Comparison of ENCODE assay signal across 22 cellular contexts in the genomic region with DNA sequence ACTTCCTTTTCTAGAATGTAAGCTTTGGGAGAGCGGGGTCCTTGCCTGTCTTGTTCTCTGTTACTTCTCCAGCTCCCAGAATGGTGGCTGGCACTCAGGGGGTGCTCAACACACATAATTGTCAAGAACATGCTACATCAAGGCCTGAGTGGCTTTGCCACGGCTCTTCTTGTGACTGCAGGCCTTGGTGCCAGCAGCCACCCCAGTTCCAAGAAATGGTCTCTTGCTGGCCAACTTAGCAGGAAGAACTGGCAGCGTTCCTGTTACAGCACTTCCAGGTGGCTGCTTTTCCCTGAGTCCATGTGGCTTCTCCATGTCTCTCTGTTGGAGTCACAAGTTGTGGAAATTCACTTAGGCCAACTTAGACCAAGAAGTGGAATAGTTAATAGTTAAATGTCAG. TPM values are rescaled to one million over a fixed set of nuclear protein-coding genes. Genes with fewer than 3 reads are reported as not detected.
DNase-seq lines count a peak whose midpoint lies in the region; ATAC-seq, FAIRE-seq and TF ChIP-seq lines count a peak whose summit lies in the region.
"Had no signal": no experiment of that assay in that cellular context is flagged by ENCODE, and none has a peak within 500 bp of the region (broad histone marks: within the 10 kb centered on the region; RNA-seq: fewer than 3 reads in every experiment).

No MANE protein-coding gene starts in this region.

- H3K9me3 Mint-ChIP-seq in naive B cell = no peaks in the 10 kb centered on the region
- H3K9me3 Mint-ChIP-seq: CD4-positive, alpha-beta memory T cell; IgD-negative memory B cell had no signal

- H3K27me3 Mint-ChIP-seq in naive B cell = no peaks in the 10 kb centered on the region
- H3K27me3 Mint-ChIP-seq: CD4-positive, alpha-beta memory T cell; IgD-negative memory B cell had no signal

- BruUV-seq in GM12878 (replicated peaks; lab: Mats Ljungman, UMichigan) = TSS peak; percentile 7

- peaks cover 34% of the 10 kb centered on the region for H3K4me1 ChIP-seq in GM12878 (ENCODE audit: control insufficient read depth, insufficient read depth, low read length)
- H3K4me1 ChIP-seq in thyroid gland = no peaks in the 10 kb centered on the region
- H3K4me1 ChIP-seq: BE2C had no signal

- TF ChIP-seq RAD21 in GM12878 (IDR thresholded peaks at IDR 0.05; ENCODE audit: insufficient read depth, low read depth, low read length) = no peak

- in situ Hi-C loops in G401 (cut with HindIII; ENCODE audit: low sequenced_read_pairs) (no loop called here), GM12878 (cut with MboI) (loop anchor here (25.0 kb wide), 1 partner anchor 1165 kb away; no protein-coding TSS in a partner anchor)

- CTCF ChIA-PET in GM12878 (lab: Yijun Ruan, JAX) = interaction anchor here (0.7 to 1.4 kb wide), 3 partner anchors 10 to 68 kb away, joined by 3 to 4 read pairs (median 3); no protein-coding TSS in a partner anchor

- H3K9me3 ChIP-seq in GM12878 (replicated peaks; ENCODE audit: control insufficient read depth, insufficient read depth, low read length) (no peaks in the 10 kb centered on the region), thyroid gland (no peaks in the 10 kb centered on the region)
- H3K9me3 ChIP-seq: BE2C had no signal

- H3K27ac ChIP-seq in GM12878 (ENCODE audit: control insufficient read depth, insufficient read depth) (peak overlapping the region; percentile 11; the same call in 1 of the 2 replicates), thyroid gland (no peak overlapping the region)
- H3K27ac ChIP-seq: HL-60 had no signal

- TF ChIP-seq CTCF in GM12878 (IDR thresholded peaks at IDR 0.05 in 2 of 3, conservative IDR thresholded peaks at IDR 0.05 in 1 of 3; ENCODE audit: control insufficient read depth in 2 of 3, extremely low read depth in 1 of 3, insufficient read depth in 1 of 3, low read depth in 3 of 3, low read length in 3 of 3) (no peak), thyroid gland (IDR thresholded peaks at IDR 0.05) (no peak)

- H4K20me1 ChIP-seq in GM12878 (ENCODE audit: control insufficient read depth, insufficient read depth) = no peaks in the 10 kb centered on the region

- no peak for FAIRE-seq in GM12878 (lab: Jason Lieb, UNC)
- FAIRE-seq: GM18507, HTR-8/SVneo had no signal

- no peak for ATAC-seq in GM12878
- no peak for ATAC-seq in naive B cell (ENCODE audit: low read depth in 2 of 2)
- ATAC-seq in GM18873 (IDR thresholded peaks at IDR 0.05; ENCODE audit: low FRiP score, unreplicated experiment) = no peak
- no peak for ATAC-seq in HG03039 (IDR thresholded peaks at IDR 0.05; ENCODE audit: unreplicated experiment)

- H3K27me3 ChIP-seq in GM12878 (replicated peaks in 1 of 2; ENCODE audit: control insufficient read depth in 2 of 2, insufficient read depth in 2 of 2, low read length in 1 of 2) (no peaks in the 10 kb centered on the region), thyroid gland (no peaks in the 10 kb centered on the region)
- H3K27me3 ChIP-seq: BE2C had no signal

- 95% methylated on average over 3 of the region's 3 CpGs for WGBS in GM12878 (ENCODE audit: insufficient coverage, insufficient replicate concordance, low lambda C conversion rate, missing lambda C conversion rate)
- WGBS in thyroid gland, 2 donors = 52 to 67% methylated on average over 3 of the region's 3 CpGs

- TF ChIP-seq POLR2A in GM12878 (IDR thresholded peaks at IDR 0.05; ENCODE audit: low read depth, low read length) (no peak), thyroid gland (IDR thresholded peaks at IDR 0.05) (no peak)

- H3K36me3 ChIP-seq in GM12878 (ENCODE audit: control insufficient read depth in 2 of 2, insufficient read depth in 2 of 2, low read length in 1 of 2) (peaks cover 10 to 15% of the 10 kb centered on the region in 2 experiments), thyroid gland (no peaks in the 10 kb centered on the region)
- H3K36me3 ChIP-seq: BE2C had no signal

- no peak overlapping the region for H2AFZ ChIP-seq in GM12878 (ENCODE audit: control insufficient read depth, low read depth, low read length)

- no peak overlapping the region for H3K9ac ChIP-seq in GM12878 (ENCODE audit: control insufficient read depth, insufficient read depth, low read length)

- H3K36me3 Mint-ChIP-seq in naive B cell = peaks cover 0 to 4% of the 10 kb centered on the region in 2 donors
- H3K36me3 Mint-ChIP-seq: IgD-negative memory B cell had no signal

- H3K27ac Mint-ChIP-seq in naive B cell = peak overlapping the region in 3 of 6 donors; percentile 5 to 94 (median 56)

- H3K79me2 ChIP-seq in GM12878 (ENCODE audit: control insufficient read depth, insufficient read depth, low read length) = peaks cover 70% of the 10 kb centered on the region

- no peak for TF ChIP-seq EP300 in GM12878 (IDR thresholded peaks at IDR 0.05; ENCODE audit: borderline replicate concordance in 1 of 2, control insufficient read depth in 1 of 2, low read depth in 2 of 2, low read length in 2 of 2)

- H3K4me3 ChIP-seq in GM12878 (no peak overlapping the region), thyroid gland (replicated peaks in 1 of 3) (no peak overlapping the region)

- intact Hi-C loops in GM12878 (cut with micrococcal nuclease; ENCODE audit: unreplicated experiment) (no loop called here), thyroid gland (cut with DNase I) (no loop called here)

- POLR2A ChIA-PET in GM12878 (lab: Charles Lee) = interaction anchor here (0.7 kb wide), 1 partner anchor 31 kb away, joined by 3 read pairs; no protein-coding TSS in a partner anchor

- H3K4me1 Mint-ChIP-seq in naive B cell = peaks cover 65 to 91% (median 80%) of the 10 kb centered on the region in 3 donors

- H3K4me2 ChIP-seq in GM12878 (ENCODE audit: control insufficient read depth, insufficient read depth) = no peak overlapping the region

- RAD21 ChIA-PET in GM12878 (lab: Charles Lee; ENCODE audit: unreplicated experiment) = interaction anchor here (1.6 to 2.9 kb wide), 3 partner anchors 8 to 138 kb away, joined by 5 to 8 read pairs (median 8); no protein-coding TSS in a partner anchor

- peak; percentile 38 for DNase-seq in Ammon's horn (ENCODE audit: low spot score)
- peak; percentile 96 for DNase-seq in G401 (ENCODE audit: low spot score)
- no peak for DNase-seq in GM12878 (ENCODE audit: low read depth, low spot score)
- DNase-seq in naive B cell = no peak
- no peak for DNase-seq in thyroid gland
- DNase-seq: BE2C; Calu3; CD4-positive, alpha-beta memory T cell; HCEC 1CT; Kasumi-1; MM.1S; NCI-H1092 treated with DMSO at 0.1 percent for 48 hours; NCI-H1694; NCI-H226; NCI-H526 treated with DMSO at 0.1 percent for 48 hours; SHP77 had no signal

- SMC1A ChIA-PET in GM12878 (lab: Charles Lee; ENCODE audit: uncharacterized antibody, unreplicated experiment) = interaction anchor here (0.6 to 30.6 kb wide), 5 partner anchors 10 to 139 kb away, joined by 3 to 468 read pairs (median 27); no protein-coding TSS in a partner anchor

- peak overlapping the region in 6 of 8 donors; percentile 12 to 61 (median 43) for H3K4me3 Mint-ChIP-seq in naive B cell
- H3K4me3 Mint-ChIP-seq: CD4-positive, alpha-beta memory T cell had no signal

TF ChIP-seq in GM12878, 131 proteins besides CTCF, POLR2A, EP300 and RAD21 (continues in another document):
- TF ChIP-seq PRDM15 (CRISPR knock-in tag; IDR thresholded peaks at IDR 0.05) = no peak

RNA-seq across cellular contexts. Expression of gene PRKCB, which starts 36.1 kb away (rescaled TPM):
- not detected in 2 replicates for total RNA-seq in G401 (2014; rRNA removed; shearing (Covaris generic))
- 650 and 657 TPM in 2 replicates for total RNA-seq in GM12878 (2013; cell fraction: nucleolus; rRNA removed)
- total RNA-seq in GM12878 (2014; rRNA removed) = 106 and 118 TPM in 2 replicates
- total RNA-seq in GM12878 (2014; rRNA removed; fragmentation: Illumina TruSeq; extraction: Trizol) = 117 and 119 TPM in 2 replicates
- total RNA-seq in GM12878 (2021) = 148 and 158 TPM in 2 replicates
- 86.6 TPM for polyA plus RNA-seq in GM12878 (2011; ENCODE audit: low read depth)
- polyA plus RNA-seq in GM12878 (2011; rRNA removed) = 134 and 135 TPM in 2 replicates
- polyA plus RNA-seq in GM12878 (2011; cell fraction: cytosol; rRNA removed) = 105 and 107 TPM in 2 replicates
- 96.5 and 127 TPM in 2 replicates for polyA plus RNA-seq in GM12878 (2011; cell fraction: nucleus; rRNA removed)
- polyA plus RNA-seq in GM12878 (2012) = 126 and 129 TPM in 2 replicates
- polyA plus RNA-seq in GM12878 (2014; fragmentation: Illumina TruSeq; extraction: Trizol) = 121 and 128 TPM in 2 replicates
- 10 to 100 TPM; 42.4 to 60.2 TPM for polyA plus RNA-seq in GM12878 (2014; fragmentation: Nextera tagmentation; extraction: Ambion mirVana)
- 85.3 and 88.3 TPM in 2 replicates for polyA plus RNA-seq in GM12878 (2014; rRNA removed)
- polyA plus RNA-seq in GM12878 (2016; fragmentation: Nextera tagmentation; extraction: Ambion mirVana) = 10 to 100 TPM; 21.4 to 22.3 TPM
- 463 and 485 TPM in 2 replicates for polyA minus RNA-seq in GM12878 (2011; rRNA and poly(A)+ RNA removed)
- polyA minus RNA-seq in GM12878 (2011; cell fraction: cytosol; rRNA and poly(A)+ RNA removed) = 91.7 and 117 TPM in 2 replicates
- 99.0 and 165 TPM in 2 replicates for polyA minus RNA-seq in GM12878 (2011; cell fraction: nucleus; rRNA and poly(A)+ RNA removed)
- 100 to 1,000 TPM; 213 to 344 (median 285) TPM for polyA plus RNA-seq in naive B cell (ENCODE audit: low read depth in 6 of 6)
- total RNA-seq in thyroid gland = 1 to 10 TPM; 2.0 to 8.6 (median 4.0) TPM
- total RNA-seq: Calu3 had no signal

Comparison
In these comparisons a context has a peak if more than half of its experiments do, and no peak if none do; other contexts are left out.
1. DNase-seq: peak in Ammon's horn (single experiment) and G401 (single experiment); none in GM12878 (single experiment), naive B cell (single experiment) and thyroid gland (0 of 2).
2. RNA of gene PRKCB, which starts 36.1 kb away (total RNA-seq): 106 to 657 TPM in GM12878; 2.0 to 8.6 TPM in thyroid gland and not detected in G401; every median in the first group is over 10 times any median in the second.